Comparison of ENCODE assay signal across 1 cellular context in genomic region chr16:54040480-54040879, GRCh38.
TF ChIP-seq lines count a peak whose summit lies in the region.

No MANE protein-coding gene starts in this region.

TF ChIP-seq in HepG2, 621 proteins besides CTCF, POLR2A, EP300 and RAD21 (continued from another document and continues in another):
- TF ChIP-seq ZNF484 (CRISPR knock-in tag; IDR thresholded peaks at IDR 0.05; ENCODE audit: borderline replicate concordance, low read depth) (no peak), RARA (CRISPR knock-in tag; IDR thresholded peaks at IDR 0.05) (peak; percentile 38; the same call in 1 of the 2 replicates), TCF12 (IDR thresholded peaks at IDR 0.05) (no peak), TCF12 (CRISPR knock-in tag; IDR thresholded peaks at IDR 0.05) (no peak), ZBTB49 (CRISPR knock-in tag; IDR thresholded peaks at IDR 0.05; ENCODE audit: borderline replicate concordance) (no peak), ARHGAP35 (CRISPR knock-in tag; IDR thresholded peaks at IDR 0.05; ENCODE audit: borderline replicate concordance) (no peak), ZFP37 (CRISPR knock-in tag; IDR thresholded peaks at IDR 0.05; ENCODE audit: borderline replicate concordance) (no peak), ZNF781 (CRISPR knock-in tag; IDR thresholded peaks at IDR 0.05; ENCODE audit: borderline replicate concordance, not compliant biosample characterization) (no peak), MTA3 (CRISPR knock-in tag; IDR thresholded peaks at IDR 0.05) (no peak), POGZ (CRISPR knock-in tag; IDR thresholded peaks at IDR 0.05) (peak; percentile 91), ZC3H13 (CRISPR knock-in tag; IDR thresholded peaks at IDR 0.05) (no peak), ESRRA (CRISPR knock-in tag; IDR thresholded peaks at IDR 0.05; ENCODE audit: low read depth) (no peak), NFIB (CRISPR knock-in tag; IDR thresholded peaks at IDR 0.05; ENCODE audit: borderline replicate concordance) (no peak), ZSCAN30 (CRISPR knock-in tag; IDR thresholded peaks at IDR 0.05) (no peak), ZEB1 (IDR thresholded peaks at IDR 0.05; ENCODE audit: insufficient replicate concordance, low read depth) (no peak), ZNF207 (IDR thresholded peaks at IDR 0.05; ENCODE audit: borderline replicate concordance) (no peak), MATR3 (CRISPR knock-in tag; IDR thresholded peaks at IDR 0.05) (no peak), HOMEZ (CRISPR knock-in tag; IDR thresholded peaks at IDR 0.05; ENCODE audit: low read depth) (peak; percentile 95; the same call in 1 of the 2 replicates), MAZ (IDR thresholded peaks at IDR 0.05; ENCODE audit: borderline replicate concordance, low read depth, low read length) (no peak), MAZ (CRISPR knock-in tag; IDR thresholded peaks at IDR 0.05; ENCODE audit: low read depth) (no peak), GPN1 (CRISPR knock-in tag; IDR thresholded peaks at IDR 0.05; ENCODE audit: borderline replicate concordance) (no peak), ERF (CRISPR knock-in tag; IDR thresholded peaks at IDR 0.05) (peak; percentile 78), KLF9 (CRISPR knock-in tag; IDR thresholded peaks at IDR 0.05; ENCODE audit: low read depth) (no peak), DNMT3B (CRISPR knock-in tag; conservative IDR thresholded peaks at IDR 0.05) (no peak), RFXANK (CRISPR knock-in tag; IDR thresholded peaks at IDR 0.05) (no peak), IKZF4 (CRISPR knock-in tag; IDR thresholded peaks at IDR 0.05; ENCODE audit: borderline replicate concordance, low read depth, not compliant biosample characterization) (no peak), SIN3B (IDR thresholded peaks at IDR 0.05; ENCODE audit: low read length) (no peak), ZNF614 (CRISPR knock-in tag; IDR thresholded peaks at IDR 0.05; ENCODE audit: borderline replicate concordance) (peak; percentile 93; the same call in 1 of the 2 replicates), U2AF1 (optimal IDR thresholded peaks at IDR 0.05; ENCODE audit: low read depth, low read length) (no peak), ZNF616 (CRISPR knock-in tag; IDR thresholded peaks at IDR 0.05; ENCODE audit: low read depth) (no peak), TCF7L2 (IDR thresholded peaks at IDR 0.05; ENCODE audit: low read depth, low read length) (no peak), BORCS8-MEF2B (CRISPR knock-in tag; IDR thresholded peaks at IDR 0.05) (no peak), ZNF335 (CRISPR knock-in tag; IDR thresholded peaks at IDR 0.05) (no peak), PHF5A (CRISPR knock-in tag; IDR thresholded peaks at IDR 0.05; ENCODE audit: low read depth, unreplicated experiment) (no peak), ZNF124 (CRISPR knock-in tag; IDR thresholded peaks at IDR 0.05) (0 out of 2 replicates have a peak, but pooled peaks have one; percentile 47), ZNF274 (CRISPR knock-in tag; IDR thresholded peaks at IDR 0.05) (no peak), CHD2 (IDR thresholded peaks at IDR 0.05; ENCODE audit: low read depth, low read length) (no peak), ZNF333 (CRISPR knock-in tag; IDR thresholded peaks at IDR 0.05; ENCODE audit: borderline replicate concordance) (no peak), ATF4 (CRISPR knock-in tag; IDR thresholded peaks at IDR 0.05) (no peak), MEIS1 (CRISPR knock-in tag; IDR thresholded peaks at IDR 0.05; ENCODE audit: borderline replicate concordance) (no peak), ZNF563 (CRISPR knock-in tag; IDR thresholded peaks at IDR 0.05) (no peak), ZNF839 (CRISPR knock-in tag; IDR thresholded peaks at IDR 0.05; ENCODE audit: borderline replicate concordance) (no peak), ZNF292 (CRISPR knock-in tag; IDR thresholded peaks at IDR 0.05; ENCODE audit: borderline replicate concordance, low read depth) (peak; percentile 85; the same call in 1 of the 2 replicates), CHD4 (IDR thresholded peaks at IDR 0.05; ENCODE audit: borderline replicate concordance, low read length) (no peak), KMT2B (CRISPR knock-in tag; IDR thresholded peaks at IDR 0.05) (0 out of 2 replicates have a peak, but pooled peaks have one; percentile 18), GATAD2A (CRISPR knock-in tag; IDR thresholded peaks at IDR 0.05) (peak; percentile 85)
- TF ChIP-seq, protein P1, sequence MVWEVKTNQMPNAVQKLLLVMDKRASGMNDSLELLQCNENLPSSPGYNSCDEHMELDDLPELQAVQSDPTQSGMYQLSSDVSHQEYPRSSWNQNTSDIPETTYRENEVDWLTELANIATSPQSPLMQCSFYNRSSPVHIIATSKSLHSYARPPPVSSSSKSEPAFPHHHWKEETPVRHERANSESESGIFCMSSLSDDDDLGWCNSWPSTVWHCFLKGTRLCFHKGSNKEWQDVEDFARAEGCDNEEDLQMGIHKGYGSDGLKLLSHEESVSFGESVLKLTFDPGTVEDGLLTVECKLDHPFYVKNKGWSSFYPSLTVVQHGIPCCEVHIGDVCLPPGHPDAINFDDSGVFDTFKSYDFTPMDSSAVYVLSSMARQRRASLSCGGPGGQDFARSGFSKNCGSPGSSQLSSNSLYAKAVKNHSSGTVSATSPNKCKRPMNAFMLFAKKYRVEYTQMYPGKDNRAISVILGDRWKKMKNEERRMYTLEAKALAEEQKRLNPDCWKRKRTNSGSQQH (CRISPR knock-in tag; IDR thresholded peaks at IDR 0.05; ENCODE audit: low read depth): no peak
- TF ChIP-seq, protein P2, sequence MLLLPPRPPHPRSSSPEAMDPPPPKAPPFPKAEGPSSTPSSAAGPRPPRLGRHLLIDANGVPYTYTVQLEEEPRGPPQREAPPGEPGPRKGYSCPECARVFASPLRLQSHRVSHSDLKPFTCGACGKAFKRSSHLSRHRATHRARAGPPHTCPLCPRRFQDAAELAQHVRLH (CRISPR knock-in tag; IDR thresholded peaks at IDR 0.05; ENCODE audit: borderline replicate concordance, low read depth): no peak; the same call in 1 of the 2 replicates
- TF ChIP-seq, protein P3, sequence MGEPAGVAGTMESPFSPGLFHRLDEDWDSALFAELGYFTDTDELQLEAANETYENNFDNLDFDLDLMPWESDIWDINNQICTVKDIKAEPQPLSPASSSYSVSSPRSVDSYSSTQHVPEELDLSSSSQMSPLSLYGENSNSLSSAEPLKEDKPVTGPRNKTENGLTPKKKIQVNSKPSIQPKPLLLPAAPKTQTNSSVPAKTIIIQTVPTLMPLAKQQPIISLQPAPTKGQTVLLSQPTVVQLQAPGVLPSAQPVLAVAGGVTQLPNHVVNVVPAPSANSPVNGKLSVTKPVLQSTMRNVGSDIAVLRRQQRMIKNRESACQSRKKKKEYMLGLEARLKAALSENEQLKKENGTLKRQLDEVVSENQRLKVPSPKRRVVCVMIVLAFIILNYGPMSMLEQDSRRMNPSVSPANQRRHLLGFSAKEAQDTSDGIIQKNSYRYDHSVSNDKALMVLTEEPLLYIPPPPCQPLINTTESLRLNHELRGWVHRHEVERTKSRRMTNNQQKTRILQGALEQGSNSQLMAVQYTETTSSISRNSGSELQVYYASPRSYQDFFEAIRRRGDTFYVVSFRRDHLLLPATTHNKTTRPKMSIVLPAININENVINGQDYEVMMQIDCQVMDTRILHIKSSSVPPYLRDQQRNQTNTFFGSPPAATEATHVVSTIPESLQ (CRISPR knock-in tag; conservative IDR thresholded peaks at IDR 0.05): no peak
- TF ChIP-seq, protein P4, sequence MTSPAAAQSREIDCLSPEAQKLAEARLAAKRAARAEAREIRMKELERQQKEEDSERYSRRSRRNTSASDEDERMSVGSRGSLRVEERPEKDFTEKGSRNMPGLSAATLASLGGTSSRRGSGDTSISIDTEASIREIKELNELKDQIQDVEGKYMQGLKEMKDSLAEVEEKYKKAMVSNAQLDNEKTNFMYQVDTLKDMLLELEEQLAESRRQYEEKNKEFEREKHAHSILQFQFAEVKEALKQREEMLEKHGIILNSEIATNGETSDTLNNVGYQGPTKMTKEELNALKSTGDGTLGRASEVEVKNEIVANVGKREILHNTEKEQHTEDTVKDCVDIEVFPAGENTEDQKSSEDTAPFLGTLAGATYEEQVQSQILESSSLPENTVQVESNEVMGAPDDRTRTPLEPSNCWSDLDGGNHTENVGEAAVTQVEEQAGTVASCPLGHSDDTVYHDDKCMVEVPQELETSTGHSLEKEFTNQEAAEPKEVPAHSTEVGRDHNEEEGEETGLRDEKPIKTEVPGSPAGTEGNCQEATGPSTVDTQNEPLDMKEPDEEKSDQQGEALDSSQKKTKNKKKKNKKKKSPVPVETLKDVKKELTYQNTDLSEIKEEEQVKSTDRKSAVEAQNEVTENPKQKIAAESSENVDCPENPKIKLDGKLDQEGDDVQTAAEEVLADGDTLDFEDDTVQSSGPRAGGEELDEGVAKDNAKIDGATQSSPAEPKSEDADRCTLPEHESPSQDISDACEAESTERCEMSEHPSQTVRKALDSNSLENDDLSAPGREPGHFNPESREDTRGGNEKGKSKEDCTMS (CRISPR knock-in tag; conservative IDR thresholded peaks at IDR 0.05): no peak
- TF ChIP-seq, protein P5, sequence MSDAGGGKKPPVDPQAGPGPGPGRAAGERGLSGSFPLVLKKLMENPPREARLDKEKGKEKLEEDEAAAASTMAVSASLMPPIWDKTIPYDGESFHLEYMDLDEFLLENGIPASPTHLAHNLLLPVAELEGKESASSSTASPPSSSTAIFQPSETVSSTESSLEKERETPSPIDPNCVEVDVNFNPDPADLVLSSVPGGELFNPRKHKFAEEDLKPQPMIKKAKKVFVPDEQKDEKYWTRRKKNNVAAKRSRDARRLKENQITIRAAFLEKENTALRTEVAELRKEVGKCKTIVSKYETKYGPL (CRISPR knock-in tag; IDR thresholded peaks at IDR 0.05): no peak
- TF ChIP-seq, protein P6, sequence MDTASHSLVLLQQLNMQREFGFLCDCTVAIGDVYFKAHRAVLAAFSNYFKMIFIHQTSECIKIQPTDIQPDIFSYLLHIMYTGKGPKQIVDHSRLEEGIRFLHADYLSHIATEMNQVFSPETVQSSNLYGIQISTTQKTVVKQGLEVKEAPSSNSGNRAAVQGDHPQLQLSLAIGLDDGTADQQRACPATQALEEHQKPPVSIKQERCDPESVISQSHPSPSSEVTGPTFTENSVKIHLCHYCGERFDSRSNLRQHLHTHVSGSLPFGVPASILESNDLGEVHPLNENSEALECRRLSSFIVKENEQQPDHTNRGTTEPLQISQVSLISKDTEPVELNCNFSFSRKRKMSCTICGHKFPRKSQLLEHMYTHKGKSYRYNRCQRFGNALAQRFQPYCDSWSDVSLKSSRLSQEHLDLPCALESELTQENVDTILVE (CRISPR knock-in tag; IDR thresholded peaks at IDR 0.05): no peak
- TF ChIP-seq, protein P7, sequence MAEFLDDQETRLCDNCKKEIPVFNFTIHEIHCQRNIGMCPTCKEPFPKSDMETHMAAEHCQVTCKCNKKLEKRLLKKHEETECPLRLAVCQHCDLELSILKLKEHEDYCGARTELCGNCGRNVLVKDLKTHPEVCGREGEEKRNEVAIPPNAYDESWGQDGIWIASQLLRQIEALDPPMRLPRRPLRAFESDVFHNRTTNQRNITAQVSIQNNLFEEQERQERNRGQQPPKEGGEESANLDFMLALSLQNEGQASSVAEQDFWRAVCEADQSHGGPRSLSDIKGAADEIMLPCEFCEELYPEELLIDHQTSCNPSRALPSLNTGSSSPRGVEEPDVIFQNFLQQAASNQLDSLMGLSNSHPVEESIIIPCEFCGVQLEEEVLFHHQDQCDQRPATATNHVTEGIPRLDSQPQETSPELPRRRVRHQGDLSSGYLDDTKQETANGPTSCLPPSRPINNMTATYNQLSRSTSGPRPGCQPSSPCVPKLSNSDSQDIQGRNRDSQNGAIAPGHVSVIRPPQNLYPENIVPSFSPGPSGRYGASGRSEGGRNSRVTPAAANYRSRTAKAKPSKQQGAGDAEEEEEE (CRISPR knock-in tag; IDR thresholded peaks at IDR 0.05; ENCODE audit: borderline replicate concordance): no peak
- TF ChIP-seq, protein P8, sequence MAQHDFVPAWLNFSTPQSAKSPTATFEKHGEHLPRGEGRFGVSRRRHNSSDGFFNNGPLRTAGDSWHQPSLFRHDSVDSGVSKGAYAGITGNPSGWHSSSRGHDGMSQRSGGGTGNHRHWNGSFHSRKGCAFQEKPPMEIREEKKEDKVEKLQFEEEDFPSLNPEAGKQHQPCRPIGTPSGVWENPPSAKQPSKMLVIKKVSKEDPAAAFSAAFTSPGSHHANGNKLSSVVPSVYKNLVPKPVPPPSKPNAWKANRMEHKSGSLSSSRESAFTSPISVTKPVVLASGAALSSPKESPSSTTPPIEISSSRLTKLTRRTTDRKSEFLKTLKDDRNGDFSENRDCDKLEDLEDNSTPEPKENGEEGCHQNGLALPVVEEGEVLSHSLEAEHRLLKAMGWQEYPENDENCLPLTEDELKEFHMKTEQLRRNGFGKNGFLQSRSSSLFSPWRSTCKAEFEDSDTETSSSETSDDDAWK (CRISPR knock-in tag; IDR thresholded peaks at IDR 0.05): no peak
